38 cellular contexts compared by ENCODE assay signal in the genomic region with DNA sequence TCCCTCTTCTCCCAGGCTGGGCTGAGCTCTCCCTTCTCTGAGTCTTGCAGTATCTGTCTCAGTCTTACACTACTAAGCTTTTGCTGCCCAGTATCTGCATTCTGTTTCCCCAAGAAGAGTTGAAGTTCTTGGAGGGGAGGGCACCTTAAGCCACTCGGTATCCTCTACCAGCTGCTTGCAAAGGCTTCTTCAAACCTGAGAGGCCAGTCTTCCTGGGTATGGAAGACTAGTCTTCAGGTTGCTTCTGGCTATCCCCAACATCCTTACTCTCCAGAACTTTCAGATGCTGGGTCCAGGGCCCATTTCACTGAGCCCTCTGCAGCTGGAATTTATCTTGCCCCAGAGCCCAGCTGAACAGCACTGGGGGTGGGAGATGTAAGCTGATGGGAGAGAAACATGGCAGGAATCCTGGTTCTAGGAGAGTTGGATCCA. TPM values are rescaled to one million over a fixed set of nuclear protein-coding genes. Genes with fewer than 3 reads are reported as not detected.
"Had no signal": no experiment of that assay in that cellular context is flagged by ENCODE, and none has a peak within 500 bp of the region (broad histone marks: within the 10 kb centered on the region; RNA-seq: fewer than 3 reads in every experiment).

No MANE protein-coding gene starts in this region.

- H3K36me3 ChIP-seq: MG63 had no signal

- DNase-seq: Karpas-422, Kasumi-1, MG63, MM.1S, MV-4-11, NCI-H1048, NCI-H1092, NCI-H1092 treated with DMSO at 0.1 percent for 48 hours, NCI-H1105, NCI-H1105 treated with DMSO at 0.1 percent for 48 hours, NCI-H1417, NCI-H1417 treated with DMSO at 0.1 percent for 48 hours, NCI-H1436, NCI-H1436 treated with DMSO at 0.1 percent for 48 hours, NCI-H146, NCI-H1694, NCI-H1694 treated with DMSO at 0.1 percent for 48 hours, NCI-H187, NCI-H187 treated with DMSO at 0.1 percent for 48 hours, NCI-H1930, NCI-H2029, NCI-H2029 treated with DMSO at 0.1 percent for 48 hours, NCI-H2081, NCI-H2081 treated with DMSO at 0.1 percent for 48 hours, NCI-H2107, NCI-H2171, NCI-H2171 treated with DMSO at 0.1 percent for 48 hours, NCI-H2227 treated with DMSO at 0.1 percent for 48 hours, NCI-H226, NCI-H345, NCI-H446, NCI-H446 treated with DMSO at 0.1 percent for 48 hours, NCI-H510A had no signal

- H3K27ac ChIP-seq: KMS-11 had no signal

- H3K4me3 ChIP-seq: MG63 had no signal

- H3K9me3 ChIP-seq: MG63 had no signal

RNA-seq across cellular contexts. Expression of a gene that starts 20.1 kb away (rescaled TPM):
- total RNA-seq: LHCN-M2, M059J, MCF 10A, NCI-H460 had no signal

RNA-seq across cellular contexts. Expression of a gene that starts 45.3 kb away (rescaled TPM):
- total RNA-seq: LHCN-M2, M059J, MCF 10A, NCI-H460 had no signal
